37 cellular contexts compared by ENCODE assay signal in genomic region chr6:35539223-35539622, GRCh38. TPM values are rescaled to one million over a fixed set of nuclear protein-coding genes. Genes with fewer than 3 reads are reported as not detected.
"Had no signal": no experiment of that assay in that cellular context is flagged by ENCODE, and none has a peak within 500 bp of the region (broad histone marks: within the 10 kb centered on the region; RNA-seq: fewer than 3 reads in every experiment).

No MANE protein-coding gene starts in this region.

- H3K36me3 ChIP-seq: adrenal gland, brain microvascular endothelial cell, breast epithelium had no signal

- H3K4me1 ChIP-seq: adrenal gland, body of pancreas, breast epithelium had no signal

- DNase-seq: activated B cell treated with CpG ODN at 0.5 μM for 24 hours; activated CD4-positive, alpha-beta memory T cell treated with anti-CD3 and anti-CD28 coated beads for 36 hours; activated CD4-positive, alpha-beta T cell treated with anti-CD3 and anti-CD28 coated beads for 4 hours; activated CD4-positive, alpha-beta T cell treated with anti-CD3 and anti-CD28 coated beads, Interleukin-2, amount 10 ng/mL, durations not matched to agents 24 days and 14 days; activated CD4-positive, alpha-beta T cell treated with anti-CD3 and anti-CD28 coated beads, Interleukin-2, amount 50 U/mL, for 1 hour; activated CD4-positive, alpha-beta T cell treated with anti-CD3 and anti-CD28 coated beads, Interleukin-2, amount 50 U/mL, for 4 hours; activated CD4-positive, CD25-positive, alpha-beta regulatory T cell treated with anti-CD3 and anti-CD28 coated beads, Interleukin-2, amount 50 U/mL, for 72 hours; activated CD8-positive, alpha-beta memory T cell treated with anti-CD3 and anti-CD28 coated beads, Interleukin-2, amount 50 U/mL, for 4 hours; activated CD8-positive, alpha-beta T cell treated with anti-CD3 and anti-CD28 coated beads for 36 hours; activated effector memory CD4-positive, alpha-beta T cell treated with anti-CD3 and anti-CD28 coated beads, Interleukin-2, amount 50 U/mL, for 16 hours; activated gamma-delta T cell treated with Interleukin-2 at 50 U/mL for 16 hours; activated naive CD4-positive, alpha-beta T cell; activated naive CD4-positive, alpha-beta T cell treated with anti-CD3 and anti-CD28 coated beads for 36 hours; activated naive CD4-positive, alpha-beta T cell treated with anti-CD3 and anti-CD28 coated beads, Interleukin-2, amount 50 U/mL, for 16 hours; activated naive CD8-positive, alpha-beta T cell treated with anti-CD3 and anti-CD28 coated beads for 36 hours; activated T-cell treated with anti-CD3 and anti-CD28 coated beads for 4 hours; activated T-cell treated with anti-CD3 and anti-CD28 coated beads, Interleukin-2, amount 50 U/mL, for 1 hour; activated T-cell treated with anti-CD3 and anti-CD28 coated beads, Interleukin-2, amount 50 U/mL, for 4 hours; activated T-cell treated with anti-CD3 and anti-CD28 coated beads, Interleukin-2, amount 50 U/mL, for 72 hours; adrenal gland; amniotic stem cell; aorta; body of pancreas; brain microvascular endothelial cell; central memory CD4-positive, alpha-beta T cell; T-helper 1 cell; T-helper 2 cell; T-helper 9 cell had no signal

- H3K4me3 ChIP-seq: adrenal gland, body of pancreas, breast epithelium had no signal

- H3K27ac ChIP-seq: adrenal gland, body of pancreas, brain microvascular endothelial cell, breast epithelium, VCaP had no signal

- H3K9me3 ChIP-seq: adrenal gland, body of pancreas, breast epithelium had no signal

- H3K27me3 ChIP-seq: adrenal gland, body of pancreas, brain microvascular endothelial cell, breast epithelium had no signal

- ATAC-seq: activated CD8-positive, alpha-beta T cell treated with anti-CD3 and anti-CD28 coated beads for 36 hours; activated naive CD4-positive, alpha-beta T cell treated with anti-CD3 and anti-CD28 coated beads, Interleukin-2, amount 50 U/mL, for 72 hours; activated T-cell treated with anti-CD3 and anti-CD28 coated beads, Interleukin-2, amount 50 U/mL, for 4 hours; activated T-cell treated with anti-CD3 and anti-CD28 coated beads, Interleukin-2, amount 50 U/mL, for 72 hours; activated T-helper 17 cell treated with anti-CD3 and anti-CD28 coated beads, Interleukin-2, amount 50 U/mL, for 72 hours; body of pancreas had no signal

- FAIRE-seq: astrocyte, TTC549 had no signal

RNA-seq across cellular contexts. Expression of gene TULP1, which starts 26.5 kb away (rescaled TPM):
- total RNA-seq: activated B cell treated with CpG ODN at 0.5 μM for 24 hours; activated CD4-positive, alpha-beta memory T cell treated with anti-CD3 and anti-CD28 coated beads for 36 hours; activated CD4-positive, alpha-beta T cell treated with anti-CD3 and anti-CD28 coated beads, Interleukin-2, amount 10 ng/mL, durations not matched to agents 24 days and 14 days; activated CD8-positive, alpha-beta memory T cell treated with anti-CD3 and anti-CD28 coated beads for 36 hours; activated CD8-positive, alpha-beta T cell treated with anti-CD3 and anti-CD28 coated beads for 36 hours; activated naive CD4-positive, alpha-beta T cell treated with anti-CD3 and anti-CD28 coated beads for 36 hours; activated naive CD4-positive, alpha-beta T cell treated with anti-CD3 and anti-CD28 coated beads, Interleukin-2, amount 50 U/mL, for 72 hours; activated naive CD8-positive, alpha-beta T cell treated with anti-CD3 and anti-CD28 coated beads for 36 hours; activated T-cell treated with anti-CD3 and anti-CD28 coated beads, Interleukin-2, amount 50 U/mL, for 4 hours; activated T-cell treated with anti-CD3 and anti-CD28 coated beads, Interleukin-2, amount 50 U/mL, for 72 hours; activated T-helper 1 cell treated with anti-CD3 and anti-CD28 coated beads, Interleukin-12 subunit alpha, Interleukin-12 subunit beta, Interleukin-2, Interleukin-4 antibody, amounts not matched to agents 30 ng/mL and 10 ng/mL and 1 ng/mL, durations not matched to agents 14 hours and 24 hours and 36 hours; activated T-helper 17 cell treated with anti-CD3 and anti-CD28 coated beads, Interleukin-2, amount 50 U/mL, for 72 hours; adrenal gland; aorta; astrocyte; body of pancreas; breast epithelium; cardiac septum had no signal
